Comparison of ENCODE assay signal across 8 cellular contexts in genomic region chr4:109815151-109816081, GRCh38. TPM values are rescaled to one million over a fixed set of nuclear protein-coding genes. Genes with fewer than 3 reads are reported as not detected.
DNase-seq lines count a peak whose midpoint lies in the region; ATAC-seq and TF ChIP-seq lines count a peak whose summit lies in the region.

Gene GAR1 (plus strand): TSS chr4:109815762. CDS start chr4:109816165, 403 bp downstream.

- H4K20me1 ChIP-seq in SK-N-SH (ENCODE audit: insufficient read depth), result no peaks in the 10 kb centered on the region

- peaks cover 50% of the 10 kb centered on the region for H3K79me2 ChIP-seq in SK-N-SH (ENCODE audit: insufficient read depth)

- no peak for TF ChIP-seq CTCF in SK-N-SH (IDR thresholded peaks at IDR 0.05)
- no peak for TF ChIP-seq CTCF in thoracic aorta (IDR thresholded peaks at IDR 0.05)

- H3K9ac ChIP-seq in SK-N-SH, result peak within 1 kb of the TSS; percentile 88

- CTCF ChIA-PET in SK-N-SH (lab: Yijun Ruan, JAX), result interaction anchor here (0.6 to 3.0 kb wide), 5 partner anchors 11 to 1079 kb away, joined by 3 to 17 read pairs (median 6); partner anchors contain the start of genes CASP6 and SEC24B

- H3K4me3 ChIP-seq in SK-N-SH (ENCODE audit: low read depth in 2 of 2, low read length in 1 of 2), result peak within 1 kb of the TSS; percentile 91 to 100
- H3K4me3 ChIP-seq in thoracic aorta, result peak within 1 kb of the TSS; percentile 94

- H3K9me2 ChIP-seq in SK-N-SH, result no peaks in the 10 kb centered on the region

- WGBS in SK-N-SH (ENCODE audit: low lambda C conversion rate), result 3% methylated on average over 43 of the region's 53 CpGs

- TF ChIP-seq EP300 in SK-N-SH (IDR thresholded peaks at IDR 0.05; ENCODE audit: borderline replicate concordance in 1 of 2, low read depth in 1 of 2, low read length in 1 of 2), result peak in 1 of 2 experiments; percentile 28; a peak in 1 of 4 replicates

- POLR2A ChIA-PET in SK-N-SH (lab: Yijun Ruan, JAX), result interaction anchor here (0.6 kb wide), 1 partner anchor 112 kb away, joined by 3 read pairs; the partner anchor contains the start of gene CASP6

- ATAC-seq in HG02571 (IDR thresholded peaks at IDR 0.05; ENCODE audit: unreplicated experiment) (peak; percentile 99), thoracic aorta (ENCODE audit: insufficient number of reproducible peaks, low FRiP score, low read depth) (peak; percentile 87)

- peak within 1 kb of the TSS; percentile 93 for H3K4me2 ChIP-seq in SK-N-SH

- H3K9me3 ChIP-seq in SK-N-SH (no peaks in the 10 kb centered on the region), thoracic aorta (no peaks in the 10 kb centered on the region)

- peaks cover 26 to 31% of the 10 kb centered on the region in 2 experiments for H3K36me3 ChIP-seq in SK-N-SH (replicated peaks in 1 of 2; ENCODE audit: control insufficient read depth in 1 of 2, insufficient read depth in 2 of 2, low read length in 1 of 2)
- no peaks in the 10 kb centered on the region for H3K36me3 ChIP-seq in thoracic aorta

- H3F3A ChIP-seq in SK-N-SH (replicated peaks; ENCODE audit: insufficient read depth), result no peaks in the 10 kb centered on the region

- H2AFZ ChIP-seq in SK-N-SH (ENCODE audit: low read depth), result peak within 1 kb of the TSS; percentile 98

- H3K27ac ChIP-seq in SK-N-SH (ENCODE audit: low read depth in 2 of 2, low read length in 1 of 2), result peak within 1 kb of the TSS; percentile 88 to 94
- peak within 1 kb of the TSS; percentile 84 to 85 for H3K27ac ChIP-seq in thoracic aorta

- no peak for TF ChIP-seq RAD21 in SK-N-SH (IDR thresholded peaks at IDR 0.05; ENCODE audit: low read length)

- H3K4me1 ChIP-seq in SK-N-SH (ENCODE audit: control insufficient read depth in 1 of 2, insufficient read depth in 2 of 2, low read depth in 1 of 2, low read length in 1 of 2) (peaks cover 5 to 11% of the 10 kb centered on the region in 2 experiments; a peak in 3 of 4 replicates), thoracic aorta (ENCODE audit: control insufficient read depth in 1 of 2, low read depth in 2 of 2) (peaks cover 11 to 18% of the 10 kb centered on the region in 2 donors)

- no peaks in the 10 kb centered on the region for H3K27me3 ChIP-seq in SK-N-SH (ENCODE audit: insufficient read depth)
- H3K27me3 ChIP-seq in thoracic aorta (replicated peaks; ENCODE audit: insufficient read depth), result no peaks in the 10 kb centered on the region

- DNase-seq in GM04504 (ENCODE audit: low read depth) (peak; percentile 71), NCI-H1048 (lab: John Stamatoyannopoulos, UW) (peak; percentile 61), SK-N-SH (peak; percentile 88), glomerular endothelial cell (ENCODE audit: extremely low read depth, low read depth, low spot score) (peak; percentile 72), occipital lobe (lab: John Stamatoyannopoulos, UW) (peak; percentile 85), thoracic aorta (ENCODE audit: low spot score) (peak; percentile 61)
- DNase-seq in activated naive CD4-positive, alpha-beta T cell treated with anti-CD3 and anti-CD28 coated beads, Interleukin-2, amount 50 U/mL, for 16 hours, result peak; percentile 87

TF ChIP-seq in SK-N-SH, 30 proteins besides CTCF, POLR2A, EP300 and RAD21 (continues in another document):
- TF ChIP-seq TCF12 (IDR thresholded peaks at IDR 0.05) (0 out of 2 replicates have a peak, but pooled peaks have one; percentile 18), MAX (IDR thresholded peaks at IDR 0.05; ENCODE audit: low read depth) (peak; percentile 100), NRF1 (IDR thresholded peaks at IDR 0.05; ENCODE audit: low read depth, low read length) (peak; percentile 36; the same call in 1 of the 2 replicates), FOXJ3 (CRISPR knock-in tag; IDR thresholded peaks at IDR 0.05) (peak; percentile 43; the same call in 1 of the 2 replicates), SMC3 (IDR thresholded peaks at IDR 0.05; ENCODE audit: low read depth, low read length) (peak; percentile 8; the same call in 1 of the 2 replicates), MEF2A (IDR thresholded peaks at IDR 0.05; ENCODE audit: borderline replicate concordance, low read depth) (no peak), PBX3 (IDR thresholded peaks at IDR 0.05) (no peak), YY1 (IDR thresholded peaks at IDR 0.05; ENCODE audit: low read depth) (0 out of 2 replicates have a peak, but pooled peaks have one; percentile 45), SIN3A (IDR thresholded peaks at IDR 0.05; ENCODE audit: borderline replicate concordance, low read depth, low read length) (peak; percentile 58), TAF1 (IDR thresholded peaks at IDR 0.05; ENCODE audit: borderline replicate concordance, low read depth, low read length) (peak; percentile 73; the same call in 1 of the 2 replicates), EZH2phosphoT487 (IDR thresholded peaks at IDR 0.05; ENCODE audit: borderline replicate concordance, low read depth) (no peak), CHD2 (IDR thresholded peaks at IDR 0.05; ENCODE audit: low read length, partially characterized antibody) (peak; percentile 67), ELF1 (IDR thresholded peaks at IDR 0.05) (peak; percentile 93), USF2 (IDR thresholded peaks at IDR 0.05; ENCODE audit: borderline replicate concordance, low read depth, low read length) (peak; percentile 17; the same call in 1 of the 2 replicates), REST (IDR thresholded peaks at IDR 0.05; ENCODE audit: low read depth, low read length) (no peak; the same call in 1 of the 2 replicates), MXI1 (IDR thresholded peaks at IDR 0.05; ENCODE audit: low read depth, low read length) (peak; percentile 100), RXRA (IDR thresholded peaks at IDR 0.05; ENCODE audit: borderline replicate concordance, low read depth) (no peak), TEAD4 (IDR thresholded peaks at IDR 0.05; ENCODE audit: borderline replicate concordance, insufficient read depth) (no peak), NFIC (IDR thresholded peaks at IDR 0.05; ENCODE audit: borderline replicate concordance) (no peak), RFX5 (IDR thresholded peaks at IDR 0.05; ENCODE audit: low read length) (peak; percentile 59; the same call in 1 of the 2 replicates), POLR2AphosphoS5 (IDR thresholded peaks at IDR 0.05; ENCODE audit: low read depth, low read length) (peak; percentile 72; the same call in 1 of the 2 replicates), RCOR1 (IDR thresholded peaks at IDR 0.05; ENCODE audit: low read length) (peak; percentile 23; the same call in 1 of the 2 replicates)

RNA-seq across cellular contexts. Expression of gene GAR1, which starts in this region (rescaled TPM):
- 37.5 and 40.5 TPM in 2 replicates for polyA plus RNA-seq in SK-N-SH (2012; rRNA removed)
- polyA plus RNA-seq in SK-N-SH (2012; cell fraction: cytosol; rRNA removed), result 56.8 and 90.3 TPM in 2 replicates
- 8.4 and 12.3 TPM in 2 replicates for polyA plus RNA-seq in SK-N-SH (2012; cell fraction: nucleus; rRNA removed)
- total RNA-seq in glomerular endothelial cell (12.1 and 13.2 TPM in 2 replicates), occipital lobe (3.6 TPM), thoracic aorta (1 to 10 TPM; 4.9 to 8.7 TPM)

Comparison
In these comparisons a context has a peak if more than half of its experiments do, and no peak if none do; other contexts are left out.
1. Peak in every context shown above with its lines: DNase-seq, ATAC-seq, H3K4me3 ChIP-seq and H3K27ac ChIP-seq.